8 cellular contexts compared by ENCODE assay signal in the genomic region with DNA sequence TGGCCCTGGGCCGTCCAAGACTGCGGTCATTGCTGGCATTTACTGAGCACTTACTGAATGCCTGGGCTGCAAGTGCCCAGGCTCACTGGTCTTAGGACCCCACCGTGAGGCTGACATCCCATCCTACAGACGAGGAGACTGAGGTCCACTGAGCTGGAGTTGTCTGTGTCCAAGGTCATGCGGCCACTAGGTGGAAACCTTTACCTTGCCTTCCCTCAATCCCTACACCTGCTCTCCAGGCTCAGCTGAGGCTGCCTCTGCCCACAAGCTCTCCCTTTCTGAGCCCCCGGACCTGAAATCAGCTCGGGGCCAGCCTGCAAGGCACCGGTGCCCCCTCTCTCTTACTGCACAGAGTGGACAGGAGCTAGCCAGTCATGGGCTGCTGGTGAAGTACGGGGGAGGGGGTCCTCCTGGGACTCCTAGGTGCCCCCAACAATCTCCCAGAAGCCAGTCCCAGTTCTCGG. TPM values are rescaled to one million over a fixed set of nuclear protein-coding genes. Genes with fewer than 3 reads are reported as not detected.
DNase-seq lines count a peak whose midpoint lies in the region; ATAC-seq and TF ChIP-seq lines count a peak whose summit lies in the region.

No MANE protein-coding gene starts in this region.

- H3K4me1 ChIP-seq in MM.1S (ENCODE audit: low read length) = no peaks in the 10 kb centered on the region

- no peaks in the 10 kb centered on the region for H3K36me3 ChIP-seq in MM.1S (replicated peaks; ENCODE audit: insufficient read depth, low read length)

- H3K9me2 ChIP-seq in MM.1S (replicated peaks; ENCODE audit: insufficient read depth, low read length) = no peaks in the 10 kb centered on the region

- H3K9ac ChIP-seq in MM.1S (ENCODE audit: low read length) = no peak overlapping the region

- no peaks in the 10 kb centered on the region for H3K79me2 ChIP-seq in MM.1S (ENCODE audit: low read length)

- no peak overlapping the region for H3K4me2 ChIP-seq in MM.1S (ENCODE audit: low read depth, low read length)

- H3K9me3 ChIP-seq in MM.1S (replicated peaks; ENCODE audit: insufficient read depth, low read length) = no peaks in the 10 kb centered on the region

- no peaks in the 10 kb centered on the region for H4K20me1 ChIP-seq in MM.1S (ENCODE audit: insufficient read depth, low read length)

- DNase-seq in NCI-H524 (lab: John Stamatoyannopoulos, UW) (peak; percentile 48 to 70), NCI-H524 treated with DMSO at 0.1 percent for 48 hours (lab: John Stamatoyannopoulos, UW) (no peak), MM.1S (peak; percentile 53), T-helper 2 cell (peak in 3 of 5 experiments; percentile 27 to 68 (median 41)), cerebellum (ENCODE audit: low spot score) (peak; percentile 82), lung microvascular endothelial cell (ENCODE audit: low read depth in 2 of 2) (peak; percentile 54 to 74), NCI-H446 treated with DMSO at 0.1 percent for 48 hours (lab: John Stamatoyannopoulos, UW) (no peak)

- no peak overlapping the region for H2AFZ ChIP-seq in MM.1S (ENCODE audit: low read length)

- peak; percentile 62 for TF ChIP-seq CTCF in MM.1S (IDR thresholded peaks at IDR 0.05; ENCODE audit: low read length)

- peaks cover 90% of the 10 kb centered on the region for H3K27me3 ChIP-seq in MM.1S (replicated peaks; ENCODE audit: insufficient read depth, low read length)

- no peak overlapping the region for H3K4me3 ChIP-seq in MM.1S (ENCODE audit: low read length)

- H3K27ac ChIP-seq in MM.1S (ENCODE audit: low read length) = no peak overlapping the region

- TF ChIP-seq POLR2A in GM18505 (IDR thresholded peaks at IDR 0.05; ENCODE audit: borderline replicate concordance, extremely low read depth, insufficient read depth, insufficient read length) = no peak

- H3F3A ChIP-seq in MM.1S (ENCODE audit: insufficient read depth, low read length) = no peaks in the 10 kb centered on the region

- no peak for ATAC-seq in GM18505 (IDR thresholded peaks at IDR 0.05; ENCODE audit: unreplicated experiment)

RNA-seq across cellular contexts. Expression of a gene that starts 1.5 kb away (rescaled TPM):
- total RNA-seq in cerebellum (19.0 TPM), lung microvascular endothelial cell (under 0.01 TPM in 2 replicates)

RNA-seq across cellular contexts. Expression of a gene that starts 10.4 kb away (rescaled TPM):
- total RNA-seq in cerebellum = 8.9 TPM
- 13.5 and 13.7 TPM in 2 replicates for total RNA-seq in lung microvascular endothelial cell

RNA-seq across cellular contexts. Expression of a gene that starts 15.8 kb away (rescaled TPM):
- total RNA-seq in cerebellum (12.3 TPM), lung microvascular endothelial cell (0.44 and 2.2 TPM in 2 replicates)

RNA-seq across cellular contexts. Expression of a gene that starts 19.8 kb away (rescaled TPM):
- total RNA-seq in cerebellum = 13.7 TPM
- total RNA-seq in lung microvascular endothelial cell = 10.0 and 11.5 TPM in 2 replicates

RNA-seq across cellular contexts. Expression of a gene that starts 28.5 kb away (rescaled TPM):
- 25.3 TPM for total RNA-seq in cerebellum
- total RNA-seq in lung microvascular endothelial cell = 16.1 and 20.8 TPM in 2 replicates

Comparison
In these comparisons a context has a peak if more than half of its experiments do, and no peak if none do; other contexts are left out.
1. DNase-seq: peak in NCI-H524 (2 of 2), MM.1S (single experiment), T-helper 2 cell (3 of 5), cerebellum (single experiment) and lung microvascular endothelial cell (2 of 2); none in NCI-H524 treated with DMSO at 0.1 percent for 48 hours (single experiment) and NCI-H446 treated with DMSO at 0.1 percent for 48 hours (single experiment).
2. RNA of a gene that starts 1.5 kb away (total RNA-seq): 19.0 TPM in cerebellum (single experiment); under 0.01 TPM in lung microvascular endothelial cell; every median in the first group is over 10 times any median in the second.